ENCODE assay signal across 23 cellular contexts in genomic region chr13:97982286-97982685, GRCh38. TPM values are rescaled to one million over a fixed set of nuclear protein-coding genes. Genes with fewer than 3 reads are reported as not detected.
A peak's percentile ranks its signal among the peaks of the same experiment; 100 is the strongest.
DNase-seq lines count a peak whose midpoint lies in the region; ATAC-seq and TF ChIP-seq lines count a peak whose summit lies in the region.
"Had no signal": no experiment of that assay in that cellular context is flagged by ENCODE, and none has a peak within 500 bp of the region (broad histone marks: within the 10 kb centered on the region; RNA-seq: fewer than 3 reads in every experiment).

No MANE protein-coding gene starts in this region.

- no peak overlapping the region for H2BK12ac ChIP-seq in mesenchymal stem cell (ENCODE audit: low read length in 2 of 2)

- POLR2A ChIA-PET in HEK293T (lab: Yijun Ruan, JAX) = no interaction called here

- peak; percentile 38 for DNase-seq in EL
- no peak for DNase-seq in HFFc6
- DNase-seq in chondrocyte (ENCODE audit: low spot score) = no peak
- DNase-seq in mesenchymal stem cell = peak; percentile 68
- no peak for DNase-seq in stomach
- DNase-seq in Right ventricle myocardium inferior (ENCODE audit: missing footprints) = no peak
- DNase-seq in HEK293T (ENCODE audit: extremely low spot score) = no peak
- DNase-seq: activated CD4-positive, alpha-beta T cell treated with anti-CD3 and anti-CD28 coated beads, Interleukin-2, amount 10 ng/mL, durations not matched to agents 7 days and 5 days; activated CD8-positive, alpha-beta memory T cell treated with anti-CD3 and anti-CD28 coated beads, Interleukin-2, amount 50 U/mL, for 4 hours; AML-193; DMS79; effector memory CD4-positive, alpha-beta T cell; esophagus squamous epithelium; head of caudate nucleus; KBM-7; left ventricle myocardium superior; NCI-H187; OCI-M1; SJCRH30; spleen; upper lobe of left lung had no signal

- no peak overlapping the region for H2BK15ac ChIP-seq in mesenchymal stem cell (ENCODE audit: low read depth, poor library complexity, severe bottlenecking)

- H3K4me1 ChIP-seq in mesenchymal stem cell (ENCODE audit: control insufficient read depth, insufficient read depth, low read depth, low read length) = no peaks in the 10 kb centered on the region
- H3K4me1 ChIP-seq in stomach = peaks cover 14 to 45% (median 27%) of the 10 kb centered on the region in 4 donors

- peaks cover 5% of the 10 kb centered on the region for H3K79me1 ChIP-seq in mesenchymal stem cell (replicated peaks; ENCODE audit: low read length, poor library complexity, severe bottlenecking)

- H2AFZ ChIP-seq in mesenchymal stem cell (ENCODE audit: low read depth, low read length) = no peak overlapping the region

- peak overlapping the region; percentile 4; the same call in 1 of the 2 replicates for H3K27ac Mint-ChIP-seq in HFFc6
- H3K27ac Mint-ChIP-seq in chondrocyte (ENCODE audit: unreplicated experiment) = peak overlapping the region; percentile 38
- H3K27ac Mint-ChIP-seq: activated CD4-positive, alpha-beta T cell treated with anti-CD3 and anti-CD28 coated beads, Interleukin-2, amount 10 ng/mL, durations not matched to agents 7 days and 5 days had no signal

- no peak overlapping the region for H2BK120ac ChIP-seq in mesenchymal stem cell (ENCODE audit: low read depth, low read length)

- H3K18ac ChIP-seq in mesenchymal stem cell (ENCODE audit: low read depth in 1 of 2, low read length in 2 of 2) = no peak overlapping the region

- H3K36me3 Mint-ChIP-seq in HFFc6 (ENCODE audit: low read depth) (peaks cover 44% of the 10 kb centered on the region), chondrocyte (ENCODE audit: low read depth) (peaks cover 20% of the 10 kb centered on the region)

- no peak overlapping the region for H4K91ac ChIP-seq in mesenchymal stem cell (ENCODE audit: low read length)

- H2BK5ac ChIP-seq in mesenchymal stem cell (ENCODE audit: low read depth, low read length, poor library complexity, severe bottlenecking) = no peak overlapping the region

- CTCF ChIA-PET in HEK293T (lab: Yijun Ruan, JAX) = interaction anchor here (0.7 kb wide), 1 partner anchor 42 kb away, joined by 3 read pairs; no protein-coding TSS in a partner anchor

- H3K4me1 Mint-ChIP-seq in HFFc6 (ENCODE audit: low read depth) (peaks cover 56% of the 10 kb centered on the region), chondrocyte (ENCODE audit: low read depth) (peaks cover 45% of the 10 kb centered on the region)

- H3K27ac ChIP-seq in mesenchymal stem cell (ENCODE audit: low read length, poor library complexity, severe bottlenecking) = no peak overlapping the region
- H3K27ac ChIP-seq in stomach = no peak overlapping the region
- H3K27ac ChIP-seq: ascending aorta, esophagus squamous epithelium, SJCRH30, spleen, upper lobe of left lung had no signal

- TF ChIP-seq POLR2A in GM18505 (IDR thresholded peaks at IDR 0.05; ENCODE audit: borderline replicate concordance, extremely low read depth, insufficient read depth, insufficient read length) (no peak), stomach (IDR thresholded peaks at IDR 0.05) (no peak)

- H3K9me3 ChIP-seq in mesenchymal stem cell (ENCODE audit: control insufficient read depth, low read length) = no peaks in the 10 kb centered on the region
- no peaks in the 10 kb centered on the region for H3K9me3 ChIP-seq in stomach
- H3K9me3 ChIP-seq: ascending aorta, esophagus squamous epithelium, SJCRH30, spleen, upper lobe of left lung had no signal

- no peak for TF ChIP-seq EP300 in stomach (IDR thresholded peaks at IDR 0.05)

- H3K23ac ChIP-seq in mesenchymal stem cell (ENCODE audit: low read length in 2 of 2) = no peak overlapping the region

- H4K8ac ChIP-seq in mesenchymal stem cell (ENCODE audit: low read length) = no peak overlapping the region

- intact Hi-C loops in stomach (cut with DNase I; ENCODE audit: low total_unique reads) = no loop called here
- intact Hi-C loops in Right ventricle myocardium inferior (cut with DNase I) = no loop called here

- H3K4ac ChIP-seq in mesenchymal stem cell (ENCODE audit: low read depth in 1 of 2, low read length in 2 of 2) = no peak overlapping the region

- no peaks in the 10 kb centered on the region for H3K9me3 Mint-ChIP-seq in HFFc6
- H3K9me3 Mint-ChIP-seq in chondrocyte (ENCODE audit: low read depth) = no peaks in the 10 kb centered on the region
- H3K9me3 Mint-ChIP-seq: activated CD4-positive, alpha-beta T cell treated with anti-CD3 and anti-CD28 coated beads, Interleukin-2, amount 10 ng/mL, durations not matched to agents 7 days and 5 days had no signal

- no peak overlapping the region for H3K14ac ChIP-seq in mesenchymal stem cell (ENCODE audit: low read length in 2 of 2)

- H3K4me3 ChIP-seq in mesenchymal stem cell (ENCODE audit: insufficient read depth in 1 of 2, low read depth in 1 of 2, low read length in 2 of 2) (peak overlapping the region in 1 of 2 experiments; percentile 64), stomach (no peak overlapping the region)
- H3K4me3 ChIP-seq: ascending aorta, esophagus squamous epithelium, SJCRH30, spleen, upper lobe of left lung had no signal

- peak overlapping the region; percentile 39 for H3K9ac ChIP-seq in mesenchymal stem cell (ENCODE audit: low read length)

- H3K4me3 Mint-ChIP-seq in HFFc6 (no peak overlapping the region), chondrocyte (ENCODE audit: unreplicated experiment) (no peak overlapping the region)
- H3K4me3 Mint-ChIP-seq: activated CD4-positive, alpha-beta T cell treated with anti-CD3 and anti-CD28 coated beads, Interleukin-2, amount 10 ng/mL, durations not matched to agents 7 days and 5 days had no signal

- H3K36me3 ChIP-seq in mesenchymal stem cell (ENCODE audit: control insufficient read depth in 1 of 2, insufficient read depth in 2 of 2, low read depth in 1 of 2, low read length in 2 of 2) = peaks cover 11 to 65% of the 10 kb centered on the region in 2 experiments
- peaks cover 12 to 48% (median 46%) of the 10 kb centered on the region in 4 donors for H3K36me3 ChIP-seq in stomach

- no peaks in the 10 kb centered on the region for H3K27me3 ChIP-seq in mesenchymal stem cell (ENCODE audit: control insufficient read depth in 1 of 2, insufficient read depth in 1 of 2, low read length in 2 of 2)
- H3K27me3 ChIP-seq in stomach = no peaks in the 10 kb centered on the region
- H3K27me3 ChIP-seq: ascending aorta, esophagus squamous epithelium, SJCRH30, spleen, upper lobe of left lung had no signal

- H3K4me2 ChIP-seq in mesenchymal stem cell (ENCODE audit: low read length, poor library complexity, severe bottlenecking) = no peak overlapping the region

- H3K27me3 Mint-ChIP-seq in HFFc6 (ENCODE audit: insufficient read depth) (0 out of 2 replicates have a peak, but pooled peaks cover 2% of the 10 kb centered on the region), chondrocyte (ENCODE audit: low read depth) (no peaks in the 10 kb centered on the region)
- H3K27me3 Mint-ChIP-seq: activated CD4-positive, alpha-beta T cell treated with anti-CD3 and anti-CD28 coated beads, Interleukin-2, amount 10 ng/mL, durations not matched to agents 7 days and 5 days had no signal

- H2AK5ac ChIP-seq in mesenchymal stem cell (ENCODE audit: low read length, severe bottlenecking) = no peak overlapping the region

- no peak for TF ChIP-seq CTCF in HFFc6 (IDR thresholded peaks at IDR 0.05)
- TF ChIP-seq CTCF in chondrocyte (IDR thresholded peaks at IDR 0.05) = no peak
- TF ChIP-seq CTCF in stomach (IDR thresholded peaks at IDR 0.05) = no peak

- ATAC-seq in GM18505 (IDR thresholded peaks at IDR 0.05; ENCODE audit: unreplicated experiment) (no peak), Right ventricle myocardium inferior (no peak)
- ATAC-seq: left ventricle myocardium superior had no signal

TF ChIP-seq in HEK293T, 16 proteins besides CTCF, POLR2A, EP300 and RAD21:
- TF ChIP-seq NFRKB (IDR thresholded peaks at IDR 0.05) (no peak), CTBP1 (IDR thresholded peaks at IDR 0.05; ENCODE audit: borderline replicate concordance) (no peak), LEF1 (IDR thresholded peaks at IDR 0.05; ENCODE audit: borderline replicate concordance) (no peak)

RNA-seq across cellular contexts. Expression of gene IPO5, which starts 28.8 kb away (rescaled TPM):
- total RNA-seq in HFFc6 (2021; fragmentation: NEBNext Ultra II Directional; extraction: Animal tissue kit (Norgen Biotek cat#: 25700)) = 100 to 1,000 TPM; 183 to 247 (median 222) TPM
- total RNA-seq in chondrocyte = 115 to 130 TPM (median 119 TPM) in 3 replicates
- polyA plus RNA-seq in mesenchymal stem cell (2013, experiment 1 of 2) = 70.6 TPM
- 71.2 TPM for polyA plus RNA-seq in mesenchymal stem cell (2013, experiment 2 of 2)
- 100 to 1,000 TPM in 3 of 5 donors, 10 to 100 TPM in 2; 44.9 to 236 (median 102) TPM for total RNA-seq in stomach
- 10 to 100 TPM; 24.7 to 41.5 (median 25.2) TPM for polyA plus RNA-seq in stomach
- total RNA-seq in Right ventricle myocardium inferior = 94.0 TPM

Comparison
In these comparisons a context has a peak if more than half of its experiments do, and no peak if none do; other contexts are left out.
1. DNase-seq: peak in EL (single experiment) and mesenchymal stem cell (single experiment); none in HFFc6 (single experiment), chondrocyte (single experiment), stomach (single experiment), Right ventricle myocardium inferior (single experiment) and HEK293T (single experiment).